In genomic region chr10:47276071-47276470, GRCh38 we compare ENCODE assay signal across 26 cellular contexts. TPM values are rescaled to one million over a fixed set of nuclear protein-coding genes. Genes with fewer than 3 reads are reported as not detected.
"Had no signal": no experiment of that assay in that cellular context is flagged by ENCODE, and none has a peak within 500 bp of the region (broad histone marks: within the 10 kb centered on the region; RNA-seq: fewer than 3 reads in every experiment).

No MANE protein-coding gene starts in this region.

- H3K36me3 ChIP-seq: left ventricle myocardium inferior, lower lobe of right lung, neutrophil, right atrium auricular region, sigmoid colon, tibial nerve had no signal

- DNase-seq: cortex of kidney; dorsolateral prefrontal cortex; effector CD8-positive, alpha-beta T cell; foreskin melanocyte; kidney; left cardiac atrium; left ventricle myocardium inferior; lower lobe of right lung; midbrain; sigmoid colon; stimulated activated CD4-positive, alpha-beta T cell treated with anti-CD3 and anti-CD28 coated beads, Interleukin-2, amount 100 ng/mL, for 24 hours; stimulated activated CD4-positive, alpha-beta T cell treated with anti-CD3 and anti-CD28 coated beads, Interleukin-4, amount 100 ng/mL, for 4 hours; stimulated activated naive B cell treated with anti-CD40 and anti-IgM and Interleukin-4, amounts not matched to agents 10 μg/mL and 1 μg/mL and 100 μg/mL, for 72 hours; stimulated activated naive CD8-positive, alpha-beta T cell treated with anti-CD3 and anti-CD28 coated beads, Interleukin-15, amount 100 ng/mL, for 72 hours; testis had no signal

- H3K9me3 ChIP-seq: neutrophil, testis had no signal

- H3K4me3 ChIP-seq: dorsolateral prefrontal cortex, hepatocyte, left ventricle myocardium inferior, lower lobe of right lung, right atrium auricular region, sigmoid colon, skin epidermis, testis, tibial nerve had no signal

- ATAC-seq: lower lobe of right lung; natural killer cell treated with Interleukin-12 subunit alpha and Interleukin-12 subunit beta and Interleukin-15 and Interleukin-18, amount 100 ng/mL, for 72 hours; stimulated activated naive B cell treated with anti-CD40 and anti-IgM and Interleukin-4, amounts not matched to agents 10 μg/mL and 1 μg/mL and 100 μg/mL, for 72 hours; stimulated activated naive CD8-positive, alpha-beta T cell treated with anti-CD3 and anti-CD28 coated beads, Interleukin-15, amount 100 ng/mL, for 72 hours had no signal

- H3K9me3 Mint-ChIP-seq: natural killer cell treated with Interleukin-12 subunit alpha and Interleukin-12 subunit beta and Interleukin-15 and Interleukin-18, amount 100 ng/mL, for 72 hours had no signal

- H3K79me2 ChIP-seq: hepatocyte had no signal

- H3K36me3 Mint-ChIP-seq: memory B cell; natural killer cell treated with Interleukin-12 subunit alpha and Interleukin-12 subunit beta and Interleukin-15 and Interleukin-18, amount 100 ng/mL, for 72 hours; stimulated activated naive B cell treated with anti-CD40 and anti-IgM and Interleukin-4, amounts not matched to agents 10 μg/mL and 1 μg/mL and 100 μg/mL, for 72 hours had no signal

- H3K27ac Mint-ChIP-seq: memory B cell; natural killer cell treated with Interleukin-12 subunit alpha and Interleukin-12 subunit beta and Interleukin-15 and Interleukin-18, amount 100 ng/mL, for 72 hours; stimulated activated naive B cell treated with anti-CD40 and anti-IgM and Interleukin-4, amounts not matched to agents 10 μg/mL and 1 μg/mL and 100 μg/mL, for 72 hours had no signal

- H3K4me3 Mint-ChIP-seq: memory B cell; natural killer cell treated with Interleukin-12 subunit alpha and Interleukin-12 subunit beta and Interleukin-15 and Interleukin-18, amount 100 ng/mL, for 72 hours; stimulated activated naive B cell treated with anti-CD40 and anti-IgM and Interleukin-4, amounts not matched to agents 10 μg/mL and 1 μg/mL and 100 μg/mL, for 72 hours; stimulated activated naive CD8-positive, alpha-beta T cell treated with anti-CD3 and anti-CD28 coated beads, Interleukin-15, amount 100 ng/mL, for 72 hours had no signal

- H2AFZ ChIP-seq: hepatocyte had no signal

- H3K27ac ChIP-seq: dorsolateral prefrontal cortex, hepatocyte, left ventricle myocardium inferior, lower lobe of right lung, neutrophil, right atrium auricular region, sigmoid colon, skin epidermis, testis, tibial nerve had no signal

- H3K4me2 ChIP-seq: hepatocyte had no signal

- H3K4me1 ChIP-seq: lower lobe of right lung, right atrium auricular region, sigmoid colon, testis, tibial nerve had no signal

- H3K27me3 Mint-ChIP-seq: stimulated activated naive CD8-positive, alpha-beta T cell treated with anti-CD3 and anti-CD28 coated beads, Interleukin-15, amount 100 ng/mL, for 72 hours had no signal

- H3K4me1 Mint-ChIP-seq: memory B cell had no signal

- H3K27me3 ChIP-seq: hepatocyte, neutrophil, right atrium auricular region, sigmoid colon, testis, tibial nerve had no signal

RNA-seq across cellular contexts. Expression of gene GDF10, which starts 23.9 kb away (rescaled TPM):
- total RNA-seq: natural killer cell treated with Interleukin-12 subunit alpha and Interleukin-12 subunit beta and Interleukin-15 and Interleukin-18, amount 100 ng/mL, for 72 hours had no signal

RNA-seq across cellular contexts. Expression of gene GDF2, which starts 46.2 kb away (rescaled TPM):
- total RNA-seq: hepatocyte; kidney; left cardiac atrium; left ventricle myocardium inferior; lower lobe of right lung; natural killer cell treated with Interleukin-12 subunit alpha and Interleukin-12 subunit beta and Interleukin-15 and Interleukin-18, amount 100 ng/mL, for 72 hours; osteoblast; posterior vena cava; sigmoid colon; subcutaneous adipose tissue; tibial nerve; ureter had no signal
